ENCODE assay signal across 9 cellular contexts in genomic region chr15:85692873-85693272, GRCh38.
DNase-seq lines count a peak whose midpoint lies in the region; ATAC-seq, FAIRE-seq and TF ChIP-seq lines count a peak whose summit lies in the region.
"Had no signal": no experiment of that assay in that cellular context is flagged by ENCODE, and none has a peak within 500 bp of the region (broad histone marks: within the 10 kb centered on the region; RNA-seq: fewer than 3 reads in every experiment).

No MANE protein-coding gene starts in this region.

- no peak for FAIRE-seq in frontal cortex (lab: Jason Lieb, UNC)

- H3K4me1 Mint-ChIP-seq in GM23338: peaks cover 23% of the 10 kb centered on the region

- DNase-seq in left ventricle myocardium inferior (no peak), frontal cortex (ENCODE audit: low spot score in 2 of 2) (no peak), substantia nigra (lab: John Stamatoyannopoulos, UW) (no peak), GM23338 (ENCODE audit: low spot score) (no peak)

- H3K4me2 ChIP-seq in Loucy (ENCODE audit: low read depth, low read length, poor library complexity, severe bottlenecking) (peak overlapping the region; percentile 80), GM23338 (no peak overlapping the region)

- H3K4me3 ChIP-seq in Loucy (ENCODE audit: low read length, poor library complexity, severe bottlenecking) (peak overlapping the region; percentile 81), left ventricle myocardium inferior (no peak overlapping the region), GM23338 (no peak overlapping the region)

- H3K4me1 ChIP-seq in Loucy (ENCODE audit: insufficient read depth, low read length, poor library complexity, severe bottlenecking): peaks cover 58% of the 10 kb centered on the region
- peaks cover 70% of the 10 kb centered on the region for H3K4me1 ChIP-seq in left ventricle myocardium inferior
- peaks cover 11% of the 10 kb centered on the region; the same call in 1 of the 2 replicates for H3K4me1 ChIP-seq in GM23338 (ENCODE audit: insufficient read depth)

- TF ChIP-seq CTCF in Loucy (conservative IDR thresholded peaks at IDR 0.05; ENCODE audit: low read length) (no peak), left ventricle myocardium inferior (IDR thresholded peaks at IDR 0.05; ENCODE audit: borderline replicate concordance) (no peak), GM23338 (conservative IDR thresholded peaks at IDR 0.05; ENCODE audit: low read depth in 2 of 2) (no peak)

- peaks cover 33% of the 10 kb centered on the region for H3K36me3 ChIP-seq in Loucy (ENCODE audit: insufficient read depth, low read length)
- H3K36me3 ChIP-seq in left ventricle myocardium inferior: peaks cover 60% of the 10 kb centered on the region
- H3K36me3 ChIP-seq in GM23338 (ENCODE audit: insufficient read depth): 0 out of 2 replicates have a peak, but pooled peaks cover 8% of the 10 kb centered on the region

- peak overlapping the region; percentile 93 for H3K9ac ChIP-seq in Loucy (ENCODE audit: low read depth, low read length, poor library complexity, severe bottlenecking)

- H3K4me3 Mint-ChIP-seq in GM23338: no peak overlapping the region
- H3K4me3 Mint-ChIP-seq: brain had no signal

- H3K27ac ChIP-seq in left ventricle myocardium inferior (replicated peaks) (peak overlapping the region; percentile 77), substantia nigra (ENCODE audit: low read depth, low read length, poor library complexity, severe bottlenecking) (no peak overlapping the region), GM23338 (ENCODE audit: low read depth) (no peak overlapping the region)

- no peak overlapping the region for H2AFZ ChIP-seq in Loucy (ENCODE audit: low read length)
- H2AFZ ChIP-seq in GM23338: no peak overlapping the region

- no peak overlapping the region for H3K27ac Mint-ChIP-seq in GM23338
- H3K27ac Mint-ChIP-seq: brain had no signal

- peaks cover 3% of the 10 kb centered on the region for H3K27me3 Mint-ChIP-seq in GM23338 (ENCODE audit: insufficient read depth, low read depth, poor library complexity)
- H3K27me3 Mint-ChIP-seq: brain had no signal

- H4K20me1 ChIP-seq in Loucy (ENCODE audit: insufficient read depth, low read length, poor library complexity, severe bottlenecking) (peaks cover 2% of the 10 kb centered on the region), GM23338 (replicated peaks; ENCODE audit: insufficient read depth) (no peaks in the 10 kb centered on the region; the same call in 1 of the 2 replicates)

- H3K9me3 ChIP-seq in Loucy (ENCODE audit: insufficient read depth, low read depth, low read length) (no peaks in the 10 kb centered on the region), left ventricle myocardium inferior (replicated peaks) (no peaks in the 10 kb centered on the region)

- ATAC-seq in GM18498 (IDR thresholded peaks at IDR 0.05; ENCODE audit: unreplicated experiment) (peak; percentile 64), GM21526 (IDR thresholded peaks at IDR 0.05; ENCODE audit: low FRiP score, unreplicated experiment) (peak; percentile 45), GM23338 (no peak), HG02870 (IDR thresholded peaks at IDR 0.05; ENCODE audit: unreplicated experiment) (no peak)

- intact Hi-C loops in left ventricle myocardium inferior (cut with micrococcal nuclease): loop anchor here (10.0 kb wide), 1 partner anchor 198 kb away; no protein-coding TSS in a partner anchor

- no peaks in the 10 kb centered on the region for H3K9me2 ChIP-seq in Loucy (replicated peaks; ENCODE audit: low read depth, low read length)
- no peaks in the 10 kb centered on the region for H3K9me2 ChIP-seq in GM23338 (ENCODE audit: insufficient read depth)

- H3K79me2 ChIP-seq in Loucy (ENCODE audit: insufficient read depth, low read length) (peaks cover 57% of the 10 kb centered on the region), GM23338 (replicated peaks; ENCODE audit: insufficient read depth) (no peaks in the 10 kb centered on the region)

- no peaks in the 10 kb centered on the region for H3K9me3 Mint-ChIP-seq in GM23338
- H3K9me3 Mint-ChIP-seq: brain had no signal

- peaks cover 3% of the 10 kb centered on the region; the same call in 1 of the 2 replicates for H3F3A ChIP-seq in Loucy (ENCODE audit: low read depth)
- no peaks in the 10 kb centered on the region for H3F3A ChIP-seq in GM23338 (replicated peaks; ENCODE audit: low read depth)

- H3K27me3 ChIP-seq in Loucy (ENCODE audit: insufficient read depth, low read length, poor library complexity, severe bottlenecking) (no peaks in the 10 kb centered on the region), left ventricle myocardium inferior (ENCODE audit: low read depth) (no peaks in the 10 kb centered on the region), GM23338 (ENCODE audit: insufficient read depth) (no peaks in the 10 kb centered on the region)

- peaks cover 10% of the 10 kb centered on the region; the same call in 2 of the 3 replicates for H3K36me3 Mint-ChIP-seq in GM23338 (ENCODE audit: low read depth)

TF ChIP-seq in GM23338, 12 proteins besides CTCF, POLR2A, EP300 and RAD21 (continues in another document):
- TF ChIP-seq EZH2 (IDR thresholded peaks at IDR 0.05; ENCODE audit: low read depth, unreplicated experiment) (no peak), REST (IDR thresholded peaks at IDR 0.05; ENCODE audit: unreplicated experiment) (no peak), ETS1 (IDR thresholded peaks at IDR 0.05) (no peak), EZH2phosphoT487 (IDR thresholded peaks at IDR 0.05; ENCODE audit: unreplicated experiment) (no peak), ZNF114 (CRISPR knock-in tag; IDR thresholded peaks at IDR 0.05) (no peak), STAT1 (IDR thresholded peaks at IDR 0.05; ENCODE audit: unreplicated experiment) (no peak), ZNF331 (CRISPR knock-in tag; IDR thresholded peaks at IDR 0.05; ENCODE audit: low read depth) (no peak)

Comparison
In these comparisons a context has a peak if more than half of its experiments do, and no peak if none do; other contexts are left out.
1. ATAC-seq: peak in GM18498 (single experiment) and GM21526 (single experiment); none in GM23338 (single experiment) and HG02870 (single experiment).